In genomic region chr3:52248165-52248541, GRCh38 we compare ENCODE assay signal across 13 cellular contexts. TPM values are rescaled to one million over a fixed set of nuclear protein-coding genes. Genes with fewer than 3 reads are reported as not detected.
DNase-seq lines count a peak whose midpoint lies in the region; ATAC-seq and TF ChIP-seq lines count a peak whose summit lies in the region.
"Had no signal": no experiment of that assay in that cellular context is flagged by ENCODE, and none has a peak within 500 bp of the region (broad histone marks: within the 10 kb centered on the region; RNA-seq: fewer than 3 reads in every experiment).

No MANE protein-coding gene starts in this region.

- H3K36me3 Mint-ChIP-seq in CD4-positive, alpha-beta T cell (ENCODE audit: low read depth): peaks cover 59% of the 10 kb centered on the region
- H3K36me3 Mint-ChIP-seq in activated T-cell treated with anti-CD3 and anti-CD28 coated beads, Interleukin-2, amount 50 U/mL, for 72 hours (ENCODE audit: insufficient read depth in 2 of 2): peaks cover 20 to 32% of the 10 kb centered on the region in 2 donors
- peaks cover 19% of the 10 kb centered on the region for H3K36me3 Mint-ChIP-seq in memory B cell

- TF ChIP-seq CTCF in 22Rv1 (IDR thresholded peaks at IDR 0.05): no peak
- TF ChIP-seq CTCF in CD4-positive, alpha-beta T cell (IDR thresholded peaks at IDR 0.05): no peak

- no peak for ATAC-seq in CD4-positive, alpha-beta T cell (ENCODE audit: poor library complexity)
- ATAC-seq in activated T-cell treated with anti-CD3 and anti-CD28 coated beads, Interleukin-2, amount 50 U/mL, for 72 hours (replicated peaks in 1 of 2): no peak
- ATAC-seq in memory B cell (ENCODE audit: low read depth): no peak
- ATAC-seq: psoas muscle had no signal

- H3K9me3 Mint-ChIP-seq in CD4-positive, alpha-beta T cell: no peaks in the 10 kb centered on the region
- peaks cover 2 to 3% of the 10 kb centered on the region in 2 donors for H3K9me3 Mint-ChIP-seq in activated T-cell treated with anti-CD3 and anti-CD28 coated beads, Interleukin-2, amount 50 U/mL, for 72 hours
- no peaks in the 10 kb centered on the region for H3K9me3 Mint-ChIP-seq in memory B cell

- no peaks in the 10 kb centered on the region for H3K27me3 ChIP-seq in CD4-positive, alpha-beta T cell (ENCODE audit: control insufficient read depth, insufficient read depth, low read length)

- CTCF ChIA-PET in CD4-positive, alpha-beta T cell (lab: Charles Lee): interaction anchor here (0.8 to 1.8 kb wide), 4 partner anchors 9 to 31 kb away, joined by 3 to 7 read pairs (median 4); partner anchors contain the start of genes TWF2 and WDR82

- H3K27me3 Mint-ChIP-seq in CD4-positive, alpha-beta T cell: no peaks in the 10 kb centered on the region
- no peaks in the 10 kb centered on the region for H3K27me3 Mint-ChIP-seq in activated T-cell treated with anti-CD3 and anti-CD28 coated beads, Interleukin-2, amount 50 U/mL, for 72 hours (ENCODE audit: low read depth)
- no peaks in the 10 kb centered on the region for H3K27me3 Mint-ChIP-seq in memory B cell

- H3K27ac ChIP-seq in 22Rv1: peak overlapping the region; percentile 38; the same call in 1 of the 2 replicates
- H3K27ac ChIP-seq in CD4-positive, alpha-beta T cell (ENCODE audit: low read depth, low read length): peak overlapping the region; percentile 95
- H3K27ac ChIP-seq: cardiac muscle cell, psoas muscle had no signal

- H3K4me1 Mint-ChIP-seq in CD4-positive, alpha-beta T cell (ENCODE audit: low read depth): peaks cover 87% of the 10 kb centered on the region
- H3K4me1 Mint-ChIP-seq in activated T-cell treated with anti-CD3 and anti-CD28 coated beads, Interleukin-2, amount 50 U/mL, for 72 hours (ENCODE audit: low read depth): peaks cover 81% of the 10 kb centered on the region
- H3K4me1 Mint-ChIP-seq in memory B cell: peaks cover 50% of the 10 kb centered on the region

- peak overlapping the region; percentile 95 for H3K27ac Mint-ChIP-seq in CD4-positive, alpha-beta T cell
- peak overlapping the region; percentile 85 for H3K27ac Mint-ChIP-seq in activated T-cell treated with anti-CD3 and anti-CD28 coated beads, Interleukin-2, amount 50 U/mL, for 72 hours
- H3K27ac Mint-ChIP-seq in memory B cell: peak overlapping the region; percentile 85

- no peaks in the 10 kb centered on the region for H3K9me3 ChIP-seq in CD4-positive, alpha-beta T cell (ENCODE audit: control insufficient read depth, low read length)
- H3K9me3 ChIP-seq: psoas muscle had no signal

- intact Hi-C loops in CD4-positive, alpha-beta T cell (cut with DNase I, micrococcal nuclease): no loop called here

- no peak for DNase-seq in CD4-positive, alpha-beta T cell
- no peak for DNase-seq in activated T-cell treated with anti-CD3 and anti-CD28 coated beads, Interleukin-2, amount 50 U/mL, for 72 hours
- DNase-seq in memory B cell (ENCODE audit: low spot score in 2 of 2): no peak
- no peak for DNase-seq in NCI-H128 (lab: John Stamatoyannopoulos, UW; ENCODE audit: unreplicated experiment)
- DNase-seq in SIG-M5 (lab: John Stamatoyannopoulos, UW): no peak
- no peak for DNase-seq in NCI-H2081 treated with DMSO at 0.1 percent for 48 hours (lab: John Stamatoyannopoulos, UW)
- DNase-seq in germinal center (ENCODE audit: low spot score): no peak
- DNase-seq: activated gamma-delta T cell, psoas muscle had no signal

- H3K4me3 Mint-ChIP-seq in CD4-positive, alpha-beta T cell: peak overlapping the region; percentile 52
- H3K4me3 Mint-ChIP-seq in activated T-cell treated with anti-CD3 and anti-CD28 coated beads, Interleukin-2, amount 50 U/mL, for 72 hours: peak overlapping the region; percentile 90 to 91
- H3K4me3 Mint-ChIP-seq in memory B cell: no peak overlapping the region

- POLR2A ChIA-PET in CD4-positive, alpha-beta T cell (lab: Charles Lee): interaction anchor here (0.7 to 19.7 kb wide), 9 partner anchors 5 to 40 kb away, joined by 4 to 538 read pairs (median 17); partner anchors contain the start of genes GLYCTK, PPM1M, TWF2 and WDR82

RNA-seq across cellular contexts. Expression of gene PPM1M, which starts 2.6 kb away (rescaled TPM):
- total RNA-seq in CD4-positive, alpha-beta T cell: 10 to 100 TPM; 36.7 to 40.2 TPM
- total RNA-seq in activated T-cell treated with anti-CD3 and anti-CD28 coated beads, Interleukin-2, amount 50 U/mL, for 72 hours: 100 to 1,000 TPM; 119 to 121 TPM

RNA-seq across cellular contexts. Expression of gene TWF2, which starts 9.2 kb away (rescaled TPM):
- 10 to 100 TPM; 17.4 to 21.7 TPM for total RNA-seq in CD4-positive, alpha-beta T cell
- total RNA-seq in activated T-cell treated with anti-CD3 and anti-CD28 coated beads, Interleukin-2, amount 50 U/mL, for 72 hours: 100 to 1,000 TPM; 124 to 133 TPM

RNA-seq across cellular contexts. Expression of gene TLR9, which starts 22.7 kb away (rescaled TPM):
- under 1 TPM; 0.08 to 0.17 TPM for total RNA-seq in CD4-positive, alpha-beta T cell
- 1 to 10 TPM; 1.2 to 2.3 TPM for total RNA-seq in activated T-cell treated with anti-CD3 and anti-CD28 coated beads, Interleukin-2, amount 50 U/mL, for 72 hours
- total RNA-seq: kidney epithelial cell, SK-MEL-5 had no signal

RNA-seq across cellular contexts. Expression of gene WDR82, which starts 30.3 kb away (rescaled TPM):
- 100 to 1,000 TPM; 114 TPM for total RNA-seq in CD4-positive, alpha-beta T cell
- 100 to 1,000 TPM; 113 to 120 TPM for total RNA-seq in activated T-cell treated with anti-CD3 and anti-CD28 coated beads, Interleukin-2, amount 50 U/mL, for 72 hours

RNA-seq across cellular contexts. Expression of gene GLYCTK, which starts 39.5 kb away (rescaled TPM):
- 10 to 100 TPM; 24.4 to 24.6 TPM for total RNA-seq in CD4-positive, alpha-beta T cell
- total RNA-seq in activated T-cell treated with anti-CD3 and anti-CD28 coated beads, Interleukin-2, amount 50 U/mL, for 72 hours: 10 to 100 TPM; 21.5 to 25.4 TPM

Comparison
In these comparisons a context has a peak if more than half of its experiments do, and no peak if none do; other contexts are left out.
1. RNA of gene TWF2, which starts 9.2 kb away (total RNA-seq): 124 to 133 TPM in activated T-cell treated with anti-CD3 and anti-CD28 coated beads, Interleukin-2, amount 50 U/mL, for 72 hours; 17.4 to 21.7 TPM in CD4-positive, alpha-beta T cell; every median in the first group is over 4 times any median in the second.
2. Peak in every context shown above with its lines, with median percentiles within 50 percentile points of each other: H3K27ac Mint-ChIP-seq.